In the genomic region with DNA sequence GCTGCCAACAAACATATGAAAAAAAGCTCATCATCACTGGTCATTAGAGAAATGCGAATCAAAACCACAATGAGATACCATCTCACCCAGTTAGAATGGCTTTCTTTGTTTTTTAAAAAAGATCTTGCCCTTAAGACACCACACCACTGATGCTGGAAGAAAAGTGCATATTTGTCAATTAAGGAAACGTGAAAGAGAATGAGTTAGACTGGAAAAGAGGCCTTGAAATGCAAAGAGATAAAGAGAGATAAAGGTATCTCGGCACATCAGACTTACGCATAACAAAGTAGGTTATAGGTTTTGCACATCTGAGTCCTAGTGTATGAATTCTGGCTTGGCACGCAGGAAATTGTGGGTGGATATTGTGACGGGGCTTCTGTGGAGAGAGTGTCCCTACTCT, we compare ENCODE assay signal across 16 cellular contexts.
A peak's percentile ranks its signal among the peaks of the same experiment; 100 is the strongest.
DNase-seq lines count a peak whose midpoint lies in the region; ATAC-seq, FAIRE-seq and TF ChIP-seq lines count a peak whose summit lies in the region.
"Had no signal": no experiment of that assay in that cellular context is flagged by ENCODE, and none has a peak within 500 bp of the region (broad histone marks: within the 10 kb centered on the region; RNA-seq: fewer than 3 reads in every experiment).

No MANE protein-coding gene starts in this region.

- no peaks in the 10 kb centered on the region for H3K27me3 Mint-ChIP-seq in osteocyte (ENCODE audit: unreplicated experiment)

- H3K9me3 Mint-ChIP-seq in osteocyte (ENCODE audit: unreplicated experiment) = no peaks in the 10 kb centered on the region
- H3K9me3 Mint-ChIP-seq: H9, IgD-negative memory B cell had no signal

- TF ChIP-seq RAD21 in H1 (IDR thresholded peaks at IDR 0.05 in 1 of 2, conservative IDR thresholded peaks at IDR 0.05 in 1 of 2; ENCODE audit: low read depth in 2 of 2, low read length in 2 of 2) = no peak

- peak overlapping the region; percentile 69 for H3K27ac Mint-ChIP-seq in osteocyte (ENCODE audit: unreplicated experiment)
- H3K27ac Mint-ChIP-seq: CD4-positive, CD25-positive, alpha-beta regulatory T cell; H9; IgD-negative memory B cell had no signal

- ATAC-seq in left colon (no peak), HG03457 (IDR thresholded peaks at IDR 0.05; ENCODE audit: unreplicated experiment) (no peak)

- H3K79me2 ChIP-seq in H1 (ENCODE audit: control insufficient read depth in 1 of 2, insufficient read depth in 2 of 2, low read length in 2 of 2) = no peaks in the 10 kb centered on the region

- H2BK20ac ChIP-seq in H1 (ENCODE audit: low read length) = no peak overlapping the region

- H2AFZ ChIP-seq in H1 (ENCODE audit: low read length) = no peak overlapping the region

- no peak overlapping the region for H3K14ac ChIP-seq in H1 (ENCODE audit: insufficient read length)

- H3K56ac ChIP-seq in H1 (replicated peaks; ENCODE audit: insufficient read length, low read depth, low read length) = no peak overlapping the region

- H2BK5ac ChIP-seq in H1 (ENCODE audit: low read depth, low read length) = no peak overlapping the region

- no peaks in the 10 kb centered on the region for H4K20me1 ChIP-seq in H1 (replicated peaks in 1 of 2; ENCODE audit: control insufficient read depth in 1 of 2, insufficient read depth in 2 of 2, low read length in 2 of 2)

- no peaks in the 10 kb centered on the region for H3K27me3 ChIP-seq in H1 (replicated peaks in 1 of 4; ENCODE audit: control insufficient read depth in 3 of 4, extremely low read depth in 1 of 4, insufficient read depth in 3 of 4, low read length in 3 of 4)

- no peak for TF ChIP-seq POLR2A in H1 (IDR thresholded peaks at IDR 0.05; ENCODE audit: control extremely low read depth in 1 of 2, low read depth in 2 of 2, low read length in 2 of 2)

- H3K27ac ChIP-seq in H1 (ENCODE audit: low read depth, low read length) = no peak overlapping the region

- no peak for FAIRE-seq in H1 (lab: Jason Lieb, UNC)

- no peak overlapping the region for H2BK12ac ChIP-seq in H1 (ENCODE audit: low read depth, low read length)

- H2BK15ac ChIP-seq in H1 (ENCODE audit: low read length) = no peak overlapping the region

- intact Hi-C loops in left colon (cut with DNase I, micrococcal nuclease) = no loop called here

- peak; percentile 40 for DNase-seq in EH (ENCODE audit: low read depth)
- peak; percentile 46 for DNase-seq in RPMI7951 (ENCODE audit: low read depth)
- no peak for DNase-seq in H1 (ENCODE audit: low read depth in 1 of 2, low spot score in 2 of 2)
- DNase-seq in osteocyte (ENCODE audit: extremely low spot score, unreplicated experiment) = no peak
- no peak for DNase-seq in left colon
- DNase-seq in NAMALWA (ENCODE audit: low spot score) = no peak
- no peak for DNase-seq in SKM-1 (lab: John Stamatoyannopoulos, UW; ENCODE audit: unreplicated experiment)
- DNase-seq: CD4-positive, CD25-positive, alpha-beta regulatory T cell; H9; NCI-H1417; NCI-H1930; NCI-H2171 treated with DMSO at 0.1 percent for 48 hours; NCI-H446 treated with DMSO at 0.1 percent for 48 hours; NCI-H774 had no signal

- H3K4me1 Mint-ChIP-seq in osteocyte (ENCODE audit: unreplicated experiment) = peaks cover 18% of the 10 kb centered on the region
- H3K4me1 Mint-ChIP-seq: CD4-positive, CD25-positive, alpha-beta regulatory T cell; IgD-negative memory B cell had no signal

- H3K36me3 ChIP-seq in H1 (ENCODE audit: control insufficient read depth in 2 of 4, insufficient read depth in 4 of 4, low read length in 3 of 4) = no peaks in the 10 kb centered on the region

- H3K4me3 Mint-ChIP-seq in osteocyte (ENCODE audit: unreplicated experiment) = no peak overlapping the region
- H3K4me3 Mint-ChIP-seq: CD4-positive, CD25-positive, alpha-beta regulatory T cell; H9; IgD-negative memory B cell had no signal

- TF ChIP-seq EP300 in H1 (IDR thresholded peaks at IDR 0.05; ENCODE audit: borderline replicate concordance in 1 of 2, low read depth in 2 of 2, low read length in 2 of 2) = no peak

- H3K36me3 Mint-ChIP-seq in osteocyte (ENCODE audit: unreplicated experiment) = no peaks in the 10 kb centered on the region
- H3K36me3 Mint-ChIP-seq: CD4-positive, CD25-positive, alpha-beta regulatory T cell; IgD-negative memory B cell had no signal

- no peak overlapping the region for H3K9ac ChIP-seq in H1 (replicated peaks in 1 of 4; ENCODE audit: extremely low read depth in 1 of 4, low read depth in 3 of 4, low read length in 3 of 4)

- WGBS in H1 (ENCODE audit: extremely low coverage in 1 of 2, insufficient coverage in 1 of 2, insufficient read length in 1 of 2, insufficient replicate concordance in 2 of 2, low coverage in 1 of 2, low lambda C conversion rate in 2 of 2, missing lambda C conversion rate in 1 of 2), 2 experiments = 92% methylated on average over 6 of the region's 6 CpGs; no CpG with 5 or more reads in 1 of the 2 experiments

- H3K23me2 ChIP-seq in H1 (ENCODE audit: low read depth, low read length) = no peaks in the 10 kb centered on the region

- H3K4me1 ChIP-seq in H1 (replicated peaks in 1 of 4; ENCODE audit: control insufficient read depth in 3 of 4, insufficient read depth in 4 of 4, low read length in 3 of 4) = no peaks in the 10 kb centered on the region; a peak in 1 of 7 replicates

- H3K18ac ChIP-seq in H1 (ENCODE audit: extremely low read depth, low read length) = no peak overlapping the region

- peak overlapping the region; percentile 3; the same call in 1 of the 2 replicates for H4K8ac ChIP-seq in H1 (ENCODE audit: extremely low read depth, insufficient read depth, low read length)

- CTCF ChIA-PET in H1 (lab: Charles Lee; ENCODE audit: partially characterized antibody) = no interaction called here

- H3K23ac ChIP-seq in H1 (ENCODE audit: insufficient read length) = no peak overlapping the region

- H3K4ac ChIP-seq in H1 (replicated peaks; ENCODE audit: insufficient read length, low read depth, low read length) = no peak overlapping the region

- H4K91ac ChIP-seq in H1 (replicated peaks; ENCODE audit: insufficient read length, low read length) = no peak overlapping the region

- TF ChIP-seq CTCF in H1 (IDR thresholded peaks at IDR 0.05; ENCODE audit: control extremely low read depth in 1 of 3, insufficient read depth in 1 of 3, low read depth in 1 of 3, low read length in 3 of 3) (no peak), osteocyte (IDR thresholded peaks at IDR 0.05) (no peak)

- no peak overlapping the region for H2AK5ac ChIP-seq in H1 (ENCODE audit: low read depth, low read length)

- no peaks in the 10 kb centered on the region for H3K9me3 ChIP-seq in H1 (ENCODE audit: insufficient read depth in 2 of 2, low read depth in 1 of 2, low read length in 1 of 2)

- H2BK120ac ChIP-seq in H1 (replicated peaks; ENCODE audit: low read depth, low read length) = no peak overlapping the region

- POLR2A ChIA-PET in H1 (lab: Charles Lee; ENCODE audit: partially characterized antibody) = no interaction called here

- H3K4me2 ChIP-seq in H1 (ENCODE audit: insufficient read depth in 1 of 2, low read depth in 2 of 2, low read length in 2 of 2) = no peak overlapping the region

- H4K5ac ChIP-seq in H1 (ENCODE audit: insufficient read length, low read depth, low read length) = no peak overlapping the region

- H3K79me1 ChIP-seq in H1 (ENCODE audit: low read depth, low read length) = no peaks in the 10 kb centered on the region

- H3K4me3 ChIP-seq in H1 (ENCODE audit: extremely low read depth in 1 of 4, insufficient read depth in 2 of 4, low read depth in 3 of 4, low read length in 4 of 4) = no peak overlapping the region

TF ChIP-seq in H1, 55 proteins besides CTCF, POLR2A, EP300 and RAD21:
- TF ChIP-seq BACH1 (IDR thresholded peaks at IDR 0.05; ENCODE audit: low read length) (no peak), HDAC6 (IDR thresholded peaks at IDR 0.05; ENCODE audit: low read depth, low read length) (no peak), SP4 (IDR thresholded peaks at IDR 0.05; ENCODE audit: low read length) (no peak), BCL11A (IDR thresholded peaks at IDR 0.05; ENCODE audit: low read depth in 2 of 2, low read length in 2 of 2) (no peak), GABPA (IDR thresholded peaks at IDR 0.05; ENCODE audit: borderline replicate concordance, insufficient read depth, low read length) (no peak)
- TF ChIP-seq, protein P1, sequence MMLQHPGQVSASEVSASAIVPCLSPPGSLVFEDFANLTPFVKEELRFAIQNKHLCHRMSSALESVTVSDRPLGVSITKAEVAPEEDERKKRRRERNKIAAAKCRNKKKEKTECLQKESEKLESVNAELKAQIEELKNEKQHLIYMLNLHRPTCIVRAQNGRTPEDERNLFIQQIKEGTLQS (IDR thresholded peaks at IDR 0.05; ENCODE audit: insufficient read depth, low read depth, low read length) = no peak

Comparison
In these comparisons a context has a peak if more than half of its experiments do, and no peak if none do; other contexts are left out.
1. DNase-seq: peak in EH (single experiment) and RPMI7951 (single experiment); none in H1 (0 of 2), osteocyte (single experiment), left colon (0 of 2), NAMALWA (single experiment) and SKM-1 (single experiment).